Comparison of ENCODE assay signal across 8 cellular contexts in the genomic region with DNA sequence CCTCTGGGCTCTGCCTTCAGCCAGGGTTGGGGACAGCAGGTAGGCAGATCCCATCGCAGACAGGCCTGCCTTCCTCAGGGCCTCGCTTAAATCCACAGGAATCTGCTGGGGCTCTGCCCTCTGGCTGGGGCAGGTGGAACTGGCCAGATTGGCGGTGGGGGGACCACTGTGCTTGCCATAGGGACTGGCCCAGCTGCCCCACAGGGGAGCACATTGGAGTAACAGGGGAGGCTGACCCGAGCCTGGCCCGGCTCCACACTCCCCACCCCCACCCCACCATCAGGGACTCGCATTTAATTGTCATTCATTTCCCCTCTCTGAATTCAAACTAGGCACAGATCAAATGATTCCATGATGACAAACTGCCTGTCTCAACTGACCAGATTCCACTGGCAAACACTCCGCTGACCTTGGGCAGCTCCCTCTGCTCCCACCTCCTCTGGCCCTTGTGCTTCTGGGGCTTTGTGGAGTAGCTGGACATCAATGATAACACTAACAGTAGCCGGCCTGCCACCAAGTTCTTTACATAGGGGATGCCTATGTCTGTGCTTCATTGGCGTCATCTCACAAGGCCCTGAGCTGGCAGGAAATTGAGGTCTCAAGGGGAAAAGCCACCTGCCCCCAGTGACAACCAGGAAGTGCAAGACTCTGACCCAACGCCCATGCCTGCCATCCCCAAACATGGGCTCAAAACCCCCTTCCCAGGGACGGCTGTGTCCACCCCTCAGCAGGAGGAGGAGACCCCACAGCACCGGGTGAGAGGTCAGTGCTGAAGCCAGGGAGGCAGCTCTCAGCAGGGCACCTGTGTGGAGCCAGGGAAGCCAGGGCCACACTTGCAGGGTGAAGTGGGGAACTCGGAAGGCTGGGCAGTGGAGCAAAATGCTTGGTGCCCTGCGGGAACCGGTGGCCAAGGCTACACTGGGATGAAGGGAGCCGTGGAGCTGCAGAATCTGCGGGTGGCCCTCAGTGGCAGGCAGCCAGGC. TPM values are rescaled to one million over a fixed set of nuclear protein-coding genes. Genes with fewer than 3 reads are reported as not detected.
DNase-seq lines count a peak whose midpoint lies in the region; ATAC-seq and TF ChIP-seq lines count a peak whose summit lies in the region.

No MANE protein-coding gene starts in this region.

- no peak overlapping the region for H3K4me3 ChIP-seq in CD4-positive, CD25-positive, alpha-beta regulatory T cell (ENCODE audit: low read depth, low read length)

- no peaks in the 10 kb centered on the region for H3K9me3 ChIP-seq in CD4-positive, CD25-positive, alpha-beta regulatory T cell (ENCODE audit: control insufficient read depth in 2 of 2, low read length in 2 of 2)

- peaks cover 0 to 17% (median 6%) of the 10 kb centered on the region in 4 donors for H3K4me1 Mint-ChIP-seq in CD4-positive, CD25-positive, alpha-beta regulatory T cell
- H3K4me1 Mint-ChIP-seq in IgD-negative memory B cell (peaks cover 22 to 40% (median 24%) of the 10 kb centered on the region in 3 donors), type B pancreatic cell (ENCODE audit: unreplicated experiment) (peaks cover 16% of the 10 kb centered on the region)
- H3K4me1 Mint-ChIP-seq in effector memory CD8-positive, alpha-beta T cell (ENCODE audit: low read depth in 2 of 2) = peaks cover 18 to 31% of the 10 kb centered on the region in 2 donors

- ATAC-seq in CD4-positive, CD25-positive, alpha-beta regulatory T cell (ENCODE audit: low read depth in 2 of 2) = peak; percentile 33
- peak; percentile 78 for ATAC-seq in effector memory CD8-positive, alpha-beta T cell (replicated peaks)
- ATAC-seq in HG02763 (IDR thresholded peaks at IDR 0.05; ENCODE audit: unreplicated experiment) = no peak

- peak; percentile 26 for TF ChIP-seq CTCF in type B pancreatic cell (conservative IDR thresholded peaks at IDR 0.05)

- H3K9me3 Mint-ChIP-seq in CD4-positive, CD25-positive, alpha-beta regulatory T cell = peaks cover 0 to 3% (median 0%) of the 10 kb centered on the region in 7 donors
- H3K9me3 Mint-ChIP-seq in IgD-negative memory B cell = no peaks in the 10 kb centered on the region
- no peaks in the 10 kb centered on the region for H3K9me3 Mint-ChIP-seq in effector memory CD8-positive, alpha-beta T cell
- H3K9me3 Mint-ChIP-seq in type B pancreatic cell = no peaks in the 10 kb centered on the region

- H3K27ac ChIP-seq in CD4-positive, CD25-positive, alpha-beta regulatory T cell (ENCODE audit: insufficient read depth, low read length, poor library complexity, severe bottlenecking) = no peak overlapping the region

- H3K36me3 Mint-ChIP-seq in CD4-positive, CD25-positive, alpha-beta regulatory T cell = no peaks in the 10 kb centered on the region
- H3K36me3 Mint-ChIP-seq in IgD-negative memory B cell (peaks cover 3% of the 10 kb centered on the region), type B pancreatic cell (no peaks in the 10 kb centered on the region)
- peaks cover 17% of the 10 kb centered on the region for H3K36me3 Mint-ChIP-seq in effector memory CD8-positive, alpha-beta T cell (ENCODE audit: insufficient read depth)

- peaks cover 43% of the 10 kb centered on the region for H3K27me3 Mint-ChIP-seq in CD4-positive, CD25-positive, alpha-beta regulatory T cell
- H3K27me3 Mint-ChIP-seq in IgD-negative memory B cell (no peaks in the 10 kb centered on the region), type B pancreatic cell (peaks cover 24% of the 10 kb centered on the region)
- H3K27me3 Mint-ChIP-seq in effector memory CD8-positive, alpha-beta T cell = peaks cover 35 to 84% of the 10 kb centered on the region in 2 donors

- DNase-seq in CD4-positive, CD25-positive, alpha-beta regulatory T cell = peak in 1 of 3 donors; percentile 47
- DNase-seq in effector memory CD8-positive, alpha-beta T cell = peak in 2 of 3 experiments; percentile 12 to 29
- DNase-seq in type B pancreatic cell (ENCODE audit: extremely low spot score, unreplicated experiment) (no peak), retina (no peak), putamen (ENCODE audit: low spot score) (no peak)

- H3K4me1 ChIP-seq in CD4-positive, CD25-positive, alpha-beta regulatory T cell (ENCODE audit: control insufficient read depth, insufficient read depth, low read length, poor library complexity, severe bottlenecking) = no peaks in the 10 kb centered on the region

- peak overlapping the region in 1 of 3 donors; percentile 82 for H3K27ac Mint-ChIP-seq in CD4-positive, CD25-positive, alpha-beta regulatory T cell
- H3K27ac Mint-ChIP-seq in IgD-negative memory B cell = peak overlapping the region; percentile 93 to 100 (median 99)
- H3K27ac Mint-ChIP-seq in effector memory CD8-positive, alpha-beta T cell = peak overlapping the region; percentile 84 to 91
- H3K27ac Mint-ChIP-seq in type B pancreatic cell = no peak overlapping the region

- H3K27me3 ChIP-seq in CD4-positive, CD25-positive, alpha-beta regulatory T cell (ENCODE audit: control insufficient read depth, insufficient read depth, low read length) = no peaks in the 10 kb centered on the region

- peak overlapping the region in 1 of 4 donors; percentile 44 for H3K4me3 Mint-ChIP-seq in CD4-positive, CD25-positive, alpha-beta regulatory T cell
- peak overlapping the region; percentile 85 to 99 (median 95) for H3K4me3 Mint-ChIP-seq in IgD-negative memory B cell
- H3K4me3 Mint-ChIP-seq in effector memory CD8-positive, alpha-beta T cell = peak overlapping the region; percentile 62 to 81
- H3K4me3 Mint-ChIP-seq in type B pancreatic cell = no peak overlapping the region

- no peaks in the 10 kb centered on the region for H3K36me3 ChIP-seq in CD4-positive, CD25-positive, alpha-beta regulatory T cell (ENCODE audit: control insufficient read depth, insufficient read depth, low read length)

- peak; percentile 57 for TF ChIP-seq POLR2A in GM19193 (IDR thresholded peaks at IDR 0.05; ENCODE audit: extremely low read depth, insufficient read depth, insufficient read length)

RNA-seq across cellular contexts. Expression of a gene that starts 2.1 kb away (rescaled TPM):
- not detected for total RNA-seq in CD4-positive, CD25-positive, alpha-beta regulatory T cell
- not detected for polyA plus RNA-seq in CD4-positive, CD25-positive, alpha-beta regulatory T cell
- polyA plus RNA-seq in IgD-negative memory B cell = 3.3 TPM
- 6.8 and 14.4 TPM in 2 replicates for total RNA-seq in type B pancreatic cell (ENCODE audit: low replicate concordance)

Comparison
In these comparisons a context has a peak if more than half of its experiments do, and no peak if none do; other contexts are left out.
1. DNase-seq: peak in effector memory CD8-positive, alpha-beta T cell (2 of 3); none in type B pancreatic cell (single experiment), retina (single experiment) and putamen (single experiment).